16 cellular contexts compared by ENCODE assay signal in genomic region chr19:46355234-46355990, GRCh38. TPM values are rescaled to one million over a fixed set of nuclear protein-coding genes. Genes with fewer than 3 reads are reported as not detected.
DNase-seq lines count a peak whose midpoint lies in the region; TF ChIP-seq lines count a peak whose summit lies in the region.
"Had no signal": no experiment of that assay in that cellular context is flagged by ENCODE, and none has a peak within 500 bp of the region (broad histone marks: within the 10 kb centered on the region; RNA-seq: fewer than 3 reads in every experiment).

No MANE protein-coding gene starts in this region.

- peak overlapping the region; percentile 23 for H3K4me3 Mint-ChIP-seq in endodermal cell
- H3K4me3 Mint-ChIP-seq in neural crest cell = no peak overlapping the region
- no peak overlapping the region for H3K4me3 Mint-ChIP-seq in CD14-positive monocyte

- H3K27ac ChIP-seq in endodermal cell (ENCODE audit: low read depth, low read length) = no peak overlapping the region
- no peak overlapping the region for H3K27ac ChIP-seq in Karpas-422 (ENCODE audit: low read length)
- H3K27ac ChIP-seq: epithelial cell of prostate, thoracic aorta had no signal

- H3K4me1 Mint-ChIP-seq in endodermal cell (peaks cover 28% of the 10 kb centered on the region), neural crest cell (peaks cover 4% of the 10 kb centered on the region), CD14-positive monocyte (peaks cover 18% of the 10 kb centered on the region)

- TF ChIP-seq CTCF in GM10266 (IDR thresholded peaks at IDR 0.05; ENCODE audit: control insufficient read depth, insufficient read depth, low read depth, missing control alignments) (no peak), endodermal cell (conservative IDR thresholded peaks at IDR 0.05) (no peak), neural crest cell (conservative IDR thresholded peaks at IDR 0.05) (no peak), CD14-positive monocyte (IDR thresholded peaks at IDR 0.05) (no peak)

- peaks cover 17% of the 10 kb centered on the region; the same call in 1 of the 2 replicates for H4K20me1 ChIP-seq in Karpas-422 (ENCODE audit: insufficient read depth, low read depth, low read length)

- 86 to 87% methylated on average over 12 to 19 of the region's 19 CpGs for whole genome bisulfite sequencing in endodermal cell (ENCODE audit: insufficient coverage in 1 of 2, insufficient read length in 1 of 2), 2 experiments

- H3K27me3 ChIP-seq in endodermal cell (ENCODE audit: control insufficient read depth, insufficient read depth, low read length, poor library complexity, severe bottlenecking) (no peaks in the 10 kb centered on the region), Karpas-422 (ENCODE audit: low read length) (no peaks in the 10 kb centered on the region)

- H3K9ac ChIP-seq in endodermal cell (ENCODE audit: extremely low read depth, low read length, poor library complexity, severe bottlenecking) (no peak overlapping the region), Karpas-422 (ENCODE audit: low read length) (no peak overlapping the region)

- H3K9me3 Mint-ChIP-seq in endodermal cell = no peaks in the 10 kb centered on the region
- H3K9me3 Mint-ChIP-seq in neural crest cell = no peaks in the 10 kb centered on the region
- no peaks in the 10 kb centered on the region for H3K9me3 Mint-ChIP-seq in CD14-positive monocyte

- H3K27me3 Mint-ChIP-seq in endodermal cell (ENCODE audit: insufficient read depth) (no peaks in the 10 kb centered on the region), neural crest cell (ENCODE audit: low read depth) (no peaks in the 10 kb centered on the region), CD14-positive monocyte (ENCODE audit: low read depth in 3 of 3) (peaks cover 0 to 2% (median 0%) of the 10 kb centered on the region in 3 donors)

- peaks cover 89% of the 10 kb centered on the region for H3K79me2 ChIP-seq in Karpas-422 (ENCODE audit: low read length)

- intact Hi-C loops in CD14-positive monocyte (cut with micrococcal nuclease) = no loop called here

- no peaks in the 10 kb centered on the region for H3K9me2 ChIP-seq in Karpas-422 (replicated peaks; ENCODE audit: insufficient read depth, low read length)

- H3K4me3 ChIP-seq in endodermal cell (ENCODE audit: low read length) (no peak overlapping the region), Karpas-422 (ENCODE audit: low read length) (no peak overlapping the region)
- H3K4me3 ChIP-seq: thoracic aorta had no signal

- H3K36me3 ChIP-seq in endodermal cell (ENCODE audit: control insufficient read depth, insufficient read depth, low read length) = peaks cover 80% of the 10 kb centered on the region
- H3K36me3 ChIP-seq in Karpas-422 (ENCODE audit: insufficient read depth, low read length) = peaks cover 27% of the 10 kb centered on the region

- peak overlapping the region; percentile 69 for H3K27ac Mint-ChIP-seq in endodermal cell
- peak overlapping the region; percentile 19 for H3K27ac Mint-ChIP-seq in neural crest cell (ENCODE audit: unreplicated experiment)
- H3K27ac Mint-ChIP-seq in CD14-positive monocyte = peak overlapping the region in 2 of 7 donors; percentile 27 to 78

- H3K4me1 ChIP-seq in endodermal cell (ENCODE audit: control insufficient read depth, insufficient read depth, low read length) = peaks cover 10% of the 10 kb centered on the region
- peaks cover 13% of the 10 kb centered on the region for H3K4me1 ChIP-seq in Karpas-422 (ENCODE audit: low read length)

- no peak overlapping the region for H3K4me2 ChIP-seq in Karpas-422 (ENCODE audit: low read depth, low read length, poor library complexity, severe bottlenecking)

- H2AFZ ChIP-seq in Karpas-422 (ENCODE audit: low read length) = no peak overlapping the region

- H3K36me3 Mint-ChIP-seq in endodermal cell (ENCODE audit: low read depth) = peaks cover 51% of the 10 kb centered on the region
- H3K36me3 Mint-ChIP-seq in neural crest cell (ENCODE audit: low read depth) = peaks cover 3% of the 10 kb centered on the region
- H3K36me3 Mint-ChIP-seq in CD14-positive monocyte = peaks cover 47 to 64% of the 10 kb centered on the region in 2 donors

- DNase-seq in GM10266 (ENCODE audit: extremely low spot score) = peak; percentile 35
- DNase-seq in HuH-7 (ENCODE audit: low spot score) = peak; percentile 80
- no peak for DNase-seq in endodermal cell
- no peak for DNase-seq in neural crest cell (ENCODE audit: low read depth, low spot score)
- DNase-seq in CD14-positive monocyte (ENCODE audit: low spot score) = no peak
- no peak for DNase-seq in HPDE6-E6E7 (ENCODE audit: extremely low spot score)
- DNase-seq in middle frontal gyrus (ENCODE audit: extremely low spot score, low spot score) = no peak
- DNase-seq in Karpas-422 = no peak
- DNase-seq: activated effector memory CD4-positive, alpha-beta T cell treated with Interleukin-2 at 50 U/mL for 16 hours; caudate nucleus; hippocampal formation; mesenchymal stem cell; NCI-H1417; NCI-H510A had no signal

- H3K9me3 ChIP-seq in endodermal cell (ENCODE audit: control insufficient read depth, low read length) (no peaks in the 10 kb centered on the region), Karpas-422 (ENCODE audit: low read length) (no peaks in the 10 kb centered on the region)
- H3K9me3 ChIP-seq: thoracic aorta had no signal

RNA-seq across cellular contexts. Expression of gene PPP5C, which starts 8.5 kb away (rescaled TPM):
- total RNA-seq in endodermal cell (100 to 1,000 TPM; 101 to 112 TPM), neural crest cell (113 and 114 TPM in 2 replicates)
- polyA plus RNA-seq in endodermal cell (2013, experiment 1 of 2) = 81.4 TPM
- polyA plus RNA-seq in endodermal cell (2013, experiment 2 of 2) = 84.3 TPM
- 10 to 100 TPM in 1 of 2 donors, 1 to 10 TPM in 1; 9.9 to 12.6 TPM for polyA plus RNA-seq in CD14-positive monocyte
- total RNA-seq in Karpas-422 (2014; rRNA removed; shearing (Covaris generic); ENCODE audit: low replicate concordance) = 31.1 and 57.5 TPM in 2 replicates

RNA-seq across cellular contexts. Expression of gene CCDC8, which starts 58.0 kb away (rescaled TPM):
- total RNA-seq in endodermal cell = 10 to 100 TPM; 27.5 to 30.5 TPM
- polyA plus RNA-seq in endodermal cell (2013, experiment 1 of 2) = 22.6 TPM
- 19.1 TPM for polyA plus RNA-seq in endodermal cell (2013, experiment 2 of 2)
- 23.9 and 25.1 TPM in 2 replicates for total RNA-seq in neural crest cell
- polyA plus RNA-seq in CD14-positive monocyte = not detected
- total RNA-seq in Karpas-422 (2014; rRNA removed; shearing (Covaris generic); ENCODE audit: low replicate concordance) = not detected in 2 replicates

RNA-seq across cellular contexts. Expression of gene HIF3A, which starts 58.6 kb away (rescaled TPM):
- 10 to 100 TPM; 41.6 to 71.9 TPM for total RNA-seq in endodermal cell
- 19.4 TPM for polyA plus RNA-seq in endodermal cell (2013, experiment 1 of 2)
- polyA plus RNA-seq in endodermal cell (2013, experiment 2 of 2) = 18.3 TPM
- 6.9 and 7.6 TPM in 2 replicates for total RNA-seq in neural crest cell
- polyA plus RNA-seq in CD14-positive monocyte = not detected
- total RNA-seq in Karpas-422 (2014; rRNA removed; shearing (Covaris generic); ENCODE audit: low replicate concordance) = not detected in 2 replicates

Comparison
In these comparisons a context has a peak if more than half of its experiments do, and no peak if none do; other contexts are left out.
1. DNase-seq: peak in GM10266 (single experiment) and HuH-7 (single experiment); none in endodermal cell (single experiment), neural crest cell (single experiment), CD14-positive monocyte (single experiment), HPDE6-E6E7 (single experiment), middle frontal gyrus (single experiment) and Karpas-422 (single experiment).
2. RNA of gene CCDC8, which starts 58.0 kb away (total RNA-seq): 27.5 to 30.5 TPM in endodermal cell and 23.9 to 25.1 TPM in neural crest cell; not detected in Karpas-422; every median in the first group is over 10 times any median in the second.